ENCODE assay signal across 18 cellular contexts in the genomic region with DNA sequence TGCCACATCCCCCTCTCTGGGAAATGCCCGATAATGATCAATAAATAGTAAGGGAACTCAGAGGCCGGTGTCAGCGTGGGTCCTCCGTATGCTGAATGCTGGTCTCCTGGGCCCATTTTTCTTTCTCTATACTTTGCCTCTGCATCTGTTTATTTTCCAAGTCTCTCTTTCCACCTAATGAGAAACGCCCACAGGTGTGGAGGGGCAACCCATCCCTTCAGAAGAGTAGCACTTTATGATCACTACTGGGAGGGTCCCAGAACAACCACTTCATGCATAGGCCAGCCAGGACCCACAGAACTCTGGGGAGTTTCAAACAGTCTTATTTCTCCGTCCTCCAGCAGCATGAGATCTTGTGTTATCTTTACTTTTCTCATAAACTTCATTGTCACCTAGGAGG.
"Had no signal": no experiment of that assay in that cellular context is flagged by ENCODE, and none has a peak within 500 bp of the region (broad histone marks: within the 10 kb centered on the region; RNA-seq: fewer than 3 reads in every experiment).

No MANE protein-coding gene starts in this region.

- H3K4me1 ChIP-seq: colonic mucosa had no signal

- H3K27me3 ChIP-seq: colonic mucosa, foreskin keratinocyte, neural progenitor cell, ovary, suprapubic skin, tibial artery had no signal

- H3K4me3 ChIP-seq: colonic mucosa, neural progenitor cell, ovary, suprapubic skin, tibial artery had no signal

- DNase-seq: dermis blood vessel endothelial cell; erythroblast; foreskin keratinocyte; head of caudate nucleus; hippocampal formation; mammary epithelial cell; nucleus accumbens; ovary; right cardiac atrium; stimulated activated CD4-positive, alpha-beta T cell treated with anti-CD3 and anti-CD28 coated beads, Interleukin-12 subunit alpha, Interleukin-12 subunit beta, amount 100 ng/mL, for 4 hours; stimulated activated naive CD4-positive, alpha-beta T cell treated with Interleukin-2 at 50 U/mL for 16 hours; tibial artery had no signal

- H3K9me3 ChIP-seq: colonic mucosa, ovary, suprapubic skin, tibial artery had no signal

- H2AFZ ChIP-seq: neural progenitor cell had no signal

- ATAC-seq: foreskin keratinocyte; natural killer cell treated with Interleukin-12 subunit alpha and Interleukin-12 subunit beta and Interleukin-15 and Interleukin-18, amount 100 ng/mL, for 72 hours; right cardiac atrium had no signal

- H3K36me3 ChIP-seq: colonic mucosa, neural progenitor cell, ovary, suprapubic skin, tibial artery had no signal

- H3K27ac ChIP-seq: colonic mucosa, foreskin keratinocyte, neural progenitor cell, ovary, suprapubic skin, tibial artery had no signal

- H3K9ac ChIP-seq: neural progenitor cell had no signal

- FAIRE-seq: endothelial cell of umbilical vein, small intestine had no signal

- H3K4me2 ChIP-seq: neural progenitor cell had no signal
